20 cellular contexts compared by ENCODE assay signal in the genomic region with DNA sequence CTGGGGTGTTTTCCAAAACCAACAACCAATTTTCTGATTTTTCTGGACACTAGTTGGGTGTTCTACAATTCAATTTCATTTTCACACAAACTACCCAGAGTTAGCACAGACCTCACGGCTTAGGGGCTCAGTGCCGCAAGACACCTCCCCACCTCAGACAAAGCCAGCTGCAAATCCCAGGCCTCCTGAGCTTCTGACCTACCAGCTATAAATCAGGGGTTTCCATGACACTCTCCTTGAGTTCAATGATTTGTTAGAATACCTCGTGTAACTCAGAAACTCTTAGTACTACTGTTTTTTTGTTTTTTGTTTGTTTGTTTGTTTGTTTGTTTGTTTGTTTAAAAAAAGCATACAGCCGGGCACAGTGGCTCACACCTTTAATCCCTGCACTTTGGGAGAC. TPM values are rescaled to one million over a fixed set of nuclear protein-coding genes. Genes with fewer than 3 reads are reported as not detected.
DNase-seq lines count a peak whose midpoint lies in the region; ATAC-seq and TF ChIP-seq lines count a peak whose summit lies in the region.
"Had no signal": no experiment of that assay in that cellular context is flagged by ENCODE, and none has a peak within 500 bp of the region (broad histone marks: within the 10 kb centered on the region; RNA-seq: fewer than 3 reads in every experiment).

No MANE protein-coding gene starts in this region.

- no peak overlapping the region for H3K9ac ChIP-seq in neural progenitor cell
- H3K9ac ChIP-seq: BLaER1 had no signal

- no peaks in the 10 kb centered on the region for H3K9me3 ChIP-seq in neural progenitor cell (ENCODE audit: low read depth)
- H3K9me3 ChIP-seq in HAP-1: no peaks in the 10 kb centered on the region
- H3K9me3 ChIP-seq: BLaER1 had no signal

- H3K36me3 ChIP-seq in neural progenitor cell (no peaks in the 10 kb centered on the region), HAP-1 (replicated peaks) (no peaks in the 10 kb centered on the region)
- H3K36me3 ChIP-seq: BLaER1 had no signal

- peaks cover 3% of the 10 kb centered on the region for H3K9me3 Mint-ChIP-seq in nephron
- peaks cover 5% of the 10 kb centered on the region for H3K9me3 Mint-ChIP-seq in neural progenitor cell
- H3K9me3 Mint-ChIP-seq in stimulated activated effector memory CD8-positive, alpha-beta T cell treated with anti-CD3 and anti-CD28 coated beads, Interleukin-12 subunit alpha, Interleukin-12 subunit beta, amount 100 ng/mL, for 72 hours: no peaks in the 10 kb centered on the region
- H3K9me3 Mint-ChIP-seq: CD8-positive, alpha-beta memory T cell had no signal

- no peak for TF ChIP-seq CTCF in nephron (IDR thresholded peaks at IDR 0.05; ENCODE audit: unreplicated experiment in 3 of 3)
- no peak for TF ChIP-seq CTCF in neural progenitor cell (IDR thresholded peaks at IDR 0.05)

- in situ Hi-C loops in HAP-1 (cut with MboI; ENCODE audit: low sequenced_read_pairs): no loop called here

- H3K4me3 Mint-ChIP-seq in nephron: peak overlapping the region in 1 of 3 experiments; percentile 9
- no peak overlapping the region for H3K4me3 Mint-ChIP-seq in neural progenitor cell
- no peak overlapping the region for H3K4me3 Mint-ChIP-seq in stimulated activated effector memory CD8-positive, alpha-beta T cell treated with anti-CD3 and anti-CD28 coated beads, Interleukin-12 subunit alpha, Interleukin-12 subunit beta, amount 100 ng/mL, for 72 hours
- H3K4me3 Mint-ChIP-seq: B cell; CD4-positive, CD25-positive, alpha-beta regulatory T cell; CD8-positive, alpha-beta memory T cell; H9 had no signal

- H3K27ac ChIP-seq in neural progenitor cell: no peak overlapping the region
- H3K27ac ChIP-seq: 22Rv1, BLaER1, C4-2B had no signal

- no peak overlapping the region for H2AFZ ChIP-seq in neural progenitor cell (replicated peaks)
- H2AFZ ChIP-seq: GM23338 had no signal

- H3K4me1 Mint-ChIP-seq in nephron (peaks cover 47% of the 10 kb centered on the region), neural progenitor cell (peaks cover 22% of the 10 kb centered on the region)
- no peaks in the 10 kb centered on the region for H3K4me1 Mint-ChIP-seq in stimulated activated effector memory CD8-positive, alpha-beta T cell treated with anti-CD3 and anti-CD28 coated beads, Interleukin-12 subunit alpha, Interleukin-12 subunit beta, amount 100 ng/mL, for 72 hours
- H3K4me1 Mint-ChIP-seq: B cell; CD4-positive, CD25-positive, alpha-beta regulatory T cell; CD8-positive, alpha-beta memory T cell had no signal

- no peaks in the 10 kb centered on the region for H3F3A ChIP-seq in neural progenitor cell (ENCODE audit: low read depth)

- no peaks in the 10 kb centered on the region for H4K20me1 ChIP-seq in neural progenitor cell (ENCODE audit: low read depth)
- H4K20me1 ChIP-seq: BLaER1 had no signal

- no peak overlapping the region for H3K4me2 ChIP-seq in neural progenitor cell
- H3K4me2 ChIP-seq: BLaER1, GM23338 had no signal

- H3K27me3 Mint-ChIP-seq in nephron (ENCODE audit: low read depth) (peaks cover 11% of the 10 kb centered on the region), neural progenitor cell (ENCODE audit: insufficient read depth, low read depth) (peaks cover 3% of the 10 kb centered on the region)

- H3K36me3 Mint-ChIP-seq in nephron (ENCODE audit: low read depth): no peaks in the 10 kb centered on the region
- H3K36me3 Mint-ChIP-seq in neural progenitor cell: no peaks in the 10 kb centered on the region
- no peaks in the 10 kb centered on the region for H3K36me3 Mint-ChIP-seq in stimulated activated effector memory CD8-positive, alpha-beta T cell treated with anti-CD3 and anti-CD28 coated beads, Interleukin-12 subunit alpha, Interleukin-12 subunit beta, amount 100 ng/mL, for 72 hours
- H3K36me3 Mint-ChIP-seq: CD4-positive, CD25-positive, alpha-beta regulatory T cell; CD8-positive, alpha-beta memory T cell had no signal

- ATAC-seq in stimulated activated effector memory CD8-positive, alpha-beta T cell treated with anti-CD3 and anti-CD28 coated beads, Interleukin-12 subunit alpha, Interleukin-12 subunit beta, amount 100 ng/mL, for 72 hours: no peak
- ATAC-seq: GM12878 had no signal

- H3K27ac Mint-ChIP-seq in nephron (peak overlapping the region in 2 of 3 experiments; percentile 62 to 82), neural progenitor cell (peak overlapping the region; percentile 51)
- no peak overlapping the region for H3K27ac Mint-ChIP-seq in stimulated activated effector memory CD8-positive, alpha-beta T cell treated with anti-CD3 and anti-CD28 coated beads, Interleukin-12 subunit alpha, Interleukin-12 subunit beta, amount 100 ng/mL, for 72 hours
- H3K27ac Mint-ChIP-seq: B cell; CD4-positive, CD25-positive, alpha-beta regulatory T cell; CD8-positive, alpha-beta memory T cell; GM23338; H9 had no signal

- no peaks in the 10 kb centered on the region for H3K79me2 ChIP-seq in neural progenitor cell (ENCODE audit: low read depth)

- peaks cover under 1% of the 10 kb centered on the region for H3K4me1 ChIP-seq in neural progenitor cell
- no peaks in the 10 kb centered on the region for H3K4me1 ChIP-seq in HAP-1

- no peaks in the 10 kb centered on the region for H3K27me3 ChIP-seq in neural progenitor cell
- no peaks in the 10 kb centered on the region for H3K27me3 ChIP-seq in HAP-1 (ENCODE audit: low read depth)
- H3K27me3 ChIP-seq: BLaER1 had no signal

- H3K4me3 ChIP-seq in neural progenitor cell (no peak overlapping the region), HAP-1 (no peak overlapping the region)
- H3K4me3 ChIP-seq: BLaER1, GM12878, GM23338 had no signal

- DNase-seq in NCI-H82 (lab: John Stamatoyannopoulos, UW) (peak; percentile 20), NCI-H82 treated with DMSO at 0.1 percent for 48 hours (lab: John Stamatoyannopoulos, UW; ENCODE audit: unreplicated experiment) (no peak), neural progenitor cell (ENCODE audit: low spot score) (no peak), NCI-H128 (lab: John Stamatoyannopoulos, UW; ENCODE audit: unreplicated experiment) (no peak), HAP-1 (ENCODE audit: low spot score in 2 of 2) (no peak)
- no peak for DNase-seq in stimulated activated effector memory CD8-positive, alpha-beta T cell treated with anti-CD3 and anti-CD28 coated beads, Interleukin-12 subunit alpha, Interleukin-12 subunit beta, amount 100 ng/mL, for 72 hours (ENCODE audit: low spot score in 2 of 2)
- DNase-seq: CD4-positive, CD25-positive, alpha-beta regulatory T cell; CD8-positive, alpha-beta memory T cell; DMS 273 treated with DMSO at 0.1 percent for 48 hours; DMS79; EL; GDM1; H9 had no signal

RNA-seq across cellular contexts. Expression of a gene that starts 28.7 kb away (rescaled TPM):
- 1.9 and 2.1 TPM in 2 replicates for total RNA-seq in neural progenitor cell (ENCODE audit: low replicate concordance)
